ENCODE assay signal across 14 cellular contexts in the genomic region with DNA sequence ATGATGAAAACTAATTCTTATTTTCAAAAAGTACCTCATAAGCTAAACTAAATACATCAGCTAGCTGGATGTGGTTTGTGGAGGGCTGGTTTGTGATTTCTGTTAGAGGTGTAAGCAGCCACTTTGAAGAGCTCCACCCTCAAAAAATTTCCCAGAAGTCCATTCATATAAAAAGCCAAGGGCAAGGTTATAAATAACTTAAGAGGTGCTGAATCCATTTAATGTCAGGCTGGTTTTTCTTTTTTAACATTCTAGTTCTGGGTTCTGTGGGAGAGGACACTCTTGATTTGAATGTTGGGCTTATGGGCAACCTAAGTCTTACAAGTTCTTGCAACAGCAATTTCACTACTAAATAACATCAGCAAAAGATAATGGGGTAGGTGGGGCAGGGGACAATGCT. TPM values are rescaled to one million over a fixed set of nuclear protein-coding genes. Genes with fewer than 3 reads are reported as not detected.
DNase-seq lines count a peak whose midpoint lies in the region; ATAC-seq and TF ChIP-seq lines count a peak whose summit lies in the region.
"Had no signal": no experiment of that assay in that cellular context is flagged by ENCODE, and none has a peak within 500 bp of the region (broad histone marks: within the 10 kb centered on the region; RNA-seq: fewer than 3 reads in every experiment).

No MANE protein-coding gene starts in this region.

- no peak for ATAC-seq in heart right ventricle
- no peak for ATAC-seq in Right ventricle myocardium superior (ENCODE audit: poor library complexity)
- ATAC-seq in GM18858 (IDR thresholded peaks at IDR 0.05; ENCODE audit: unreplicated experiment), result no peak
- no peak for ATAC-seq in HG03175 (IDR thresholded peaks at IDR 0.05; ENCODE audit: unreplicated experiment)
- ATAC-seq: sciatic nerve had no signal

- TF ChIP-seq CTCF in heart right ventricle (IDR thresholded peaks at IDR 0.05), result no peak

- H3K27ac ChIP-seq in heart right ventricle, result peak overlapping the region; percentile 53 to 99 (median 84)
- H3K27ac ChIP-seq in effector memory CD4-positive, alpha-beta T cell (ENCODE audit: insufficient read depth, low read length, poor library complexity, severe bottlenecking), result peak overlapping the region; percentile 58
- H3K27ac ChIP-seq in subcutaneous abdominal adipose tissue (ENCODE audit: low read depth, low read length), result peak overlapping the region; percentile 66
- H3K27ac ChIP-seq: colonic mucosa had no signal

- H3K9ac ChIP-seq in subcutaneous abdominal adipose tissue (ENCODE audit: low read length in 5 of 5), result no peak overlapping the region

- no peaks in the 10 kb centered on the region for H3K36me3 ChIP-seq in heart right ventricle
- H3K36me3 ChIP-seq in effector memory CD4-positive, alpha-beta T cell (ENCODE audit: control insufficient read depth, insufficient read depth, low read length), result no peaks in the 10 kb centered on the region
- no peaks in the 10 kb centered on the region for H3K36me3 ChIP-seq in subcutaneous abdominal adipose tissue (ENCODE audit: control insufficient read depth in 5 of 5, insufficient read depth in 5 of 5, low read length in 5 of 5)
- H3K36me3 ChIP-seq: BE2C, colonic mucosa had no signal

- no peaks in the 10 kb centered on the region for H3K9me3 ChIP-seq in heart right ventricle
- H3K9me3 ChIP-seq in effector memory CD4-positive, alpha-beta T cell (ENCODE audit: control insufficient read depth, low read length), result no peaks in the 10 kb centered on the region
- no peaks in the 10 kb centered on the region for H3K9me3 ChIP-seq in subcutaneous abdominal adipose tissue (ENCODE audit: control insufficient read depth in 5 of 5, low read length in 5 of 5)
- H3K9me3 ChIP-seq: BE2C, colonic mucosa had no signal

- H3K27me3 ChIP-seq in heart right ventricle (no peaks in the 10 kb centered on the region), subcutaneous abdominal adipose tissue (ENCODE audit: control insufficient read depth in 5 of 5, insufficient read depth in 4 of 5, low read length in 5 of 5) (no peaks in the 10 kb centered on the region)
- H3K27me3 ChIP-seq in effector memory CD4-positive, alpha-beta T cell (replicated peaks; ENCODE audit: control insufficient read depth, insufficient read depth, low read length, poor library complexity, severe bottlenecking), result no peaks in the 10 kb centered on the region
- H3K27me3 ChIP-seq: colonic mucosa had no signal

- intact Hi-C loops in heart right ventricle (cut with DNase I) (loop anchor here in 8 of 10 donors (5.0 to 10.0 kb wide), 9 partner anchors 134 to 496 kb away; no protein-coding TSS in a partner anchor), Right ventricle myocardium superior (cut with DNase I) (loop anchor here (10.0 kb wide), 1 partner anchor 286 kb away; no protein-coding TSS in a partner anchor)

- DNase-seq in heart right ventricle (no peak), Right ventricle myocardium superior (no peak), RPMI8226 (peak; percentile 40)
- DNase-seq in effector memory CD4-positive, alpha-beta T cell, result peak in 1 of 3 donors; percentile 26
- DNase-seq in effector CD8-positive, alpha-beta T cell (lab: John Stamatoyannopoulos, UW), result no peak
- DNase-seq: activated effector memory CD4-positive, alpha-beta T cell treated with Interleukin-2 at 50 U/mL for 16 hours; BE2C; colonic mucosa; GDM1; naive B cell had no signal

- H3K4me1 ChIP-seq in heart right ventricle (peaks cover 0 to 60% (median 37%) of the 10 kb centered on the region in 9 donors), subcutaneous abdominal adipose tissue (ENCODE audit: control insufficient read depth in 5 of 5, insufficient read depth in 5 of 5, low read length in 5 of 5) (peaks cover 6 to 42% (median 37%) of the 10 kb centered on the region in 5 donors)
- H3K4me1 ChIP-seq in effector memory CD4-positive, alpha-beta T cell (ENCODE audit: control insufficient read depth, insufficient read depth, low read length, poor library complexity, severe bottlenecking), result peaks cover 41% of the 10 kb centered on the region

- H3K4me3 ChIP-seq in heart right ventricle (no peak overlapping the region), subcutaneous abdominal adipose tissue (ENCODE audit: low read depth in 1 of 5, low read length in 5 of 5) (no peak overlapping the region)
- H3K4me3 ChIP-seq in effector memory CD4-positive, alpha-beta T cell (ENCODE audit: insufficient read depth, low read depth, low read length, poor library complexity, severe bottlenecking), result no peak overlapping the region
- H3K4me3 ChIP-seq: colonic mucosa had no signal

RNA-seq across cellular contexts. Expression of a gene that starts 3.4 kb away (rescaled TPM):
- total RNA-seq in heart right ventricle, result 100 to 1,000 TPM in 7 of 10 donors, 10 to 100 TPM in 3; 58.6 to 201 (median 122) TPM
- 10 to 100 TPM; 46.6 to 90.4 TPM for polyA plus RNA-seq in heart right ventricle
- 63.7 TPM for total RNA-seq in Right ventricle myocardium superior

RNA-seq across cellular contexts. Expression of a gene that starts 51.5 kb away (rescaled TPM):
- total RNA-seq in heart right ventricle (1,000 to 10,000 TPM in 5 of 10 donors, 100 to 1,000 TPM in 5; 609 to 1,378 (median 974) TPM), Right ventricle myocardium superior (607 TPM)
- 100 to 1,000 TPM; 170 to 489 TPM for polyA plus RNA-seq in heart right ventricle
